Comparison of ENCODE assay signal across 9 cellular contexts in the genomic region with DNA sequence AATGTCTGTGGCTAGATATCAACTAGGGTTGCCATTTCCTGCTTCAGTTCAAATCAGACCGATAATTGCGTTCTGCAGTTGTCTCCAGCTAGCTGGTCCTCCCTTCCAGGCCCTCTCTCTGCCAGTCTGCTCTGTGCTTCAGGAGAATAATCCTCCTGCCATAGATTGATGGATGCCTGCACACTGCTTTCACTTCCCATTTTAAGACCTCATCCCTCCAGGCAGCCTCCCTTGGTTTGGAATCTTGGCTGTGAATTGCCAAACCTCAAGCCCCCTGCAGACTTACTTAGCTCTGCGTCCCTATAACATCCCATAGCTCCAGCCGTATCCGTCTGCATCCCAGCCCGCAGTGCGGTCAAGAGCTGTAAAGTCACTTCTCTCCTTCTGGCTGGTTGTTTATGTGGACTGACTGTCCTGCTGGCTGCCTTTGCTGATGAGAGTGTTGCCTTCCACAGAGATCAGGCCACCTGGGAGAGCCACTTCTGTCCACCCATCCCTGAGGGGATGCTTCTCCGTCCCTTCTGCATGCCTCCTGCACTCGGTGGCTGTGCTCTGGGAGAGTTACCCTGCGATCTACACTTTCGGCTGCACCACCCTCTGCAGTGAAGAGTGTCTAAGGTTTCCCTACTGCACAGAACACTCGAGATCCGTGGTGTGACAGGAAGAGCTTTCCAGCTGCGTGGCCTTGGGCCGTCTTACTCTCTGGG. TPM values are rescaled to one million over a fixed set of nuclear protein-coding genes. Genes with fewer than 3 reads are reported as not detected.
A peak's percentile ranks its signal among the peaks of the same experiment; 100 is the strongest.
DNase-seq lines count a peak whose midpoint lies in the region; ATAC-seq and TF ChIP-seq lines count a peak whose summit lies in the region.
"Had no signal": no experiment of that assay in that cellular context is flagged by ENCODE, and none has a peak within 500 bp of the region (broad histone marks: within the 10 kb centered on the region; RNA-seq: fewer than 3 reads in every experiment).

No MANE protein-coding gene starts in this region.

- H3K4me1 ChIP-seq in fibroblast of lung (ENCODE audit: control insufficient read depth, extremely low read depth, insufficient read depth, low read length), result peaks cover 39% of the 10 kb centered on the region
- peaks cover 22 to 98% (median 88%) of the 10 kb centered on the region in 6 donors for H3K4me1 ChIP-seq in spleen
- H3K4me1 ChIP-seq in HAP-1, result no peaks in the 10 kb centered on the region

- ATAC-seq in HG02642 (IDR thresholded peaks at IDR 0.05; ENCODE audit: poor library complexity, unreplicated experiment), result no peak

- H4K20me1 ChIP-seq in fibroblast of lung (ENCODE audit: control insufficient read depth, extremely low read depth, insufficient read depth, low read length), result no peaks in the 10 kb centered on the region

- no peaks in the 10 kb centered on the region for H3K79me2 ChIP-seq in fibroblast of lung (ENCODE audit: control insufficient read depth, insufficient read depth, low read length)

- peak overlapping the region; percentile 23 for H2AFZ ChIP-seq in fibroblast of lung (ENCODE audit: low read length)

- in situ Hi-C loops in HAP-1 (cut with MboI; ENCODE audit: low sequenced_read_pairs), result no loop called here

- H3K36me3 ChIP-seq in fibroblast of lung (ENCODE audit: control insufficient read depth, insufficient read depth, low read length) (no peaks in the 10 kb centered on the region), spleen (no peaks in the 10 kb centered on the region), HAP-1 (replicated peaks) (no peaks in the 10 kb centered on the region)

- H3K4me2 ChIP-seq in fibroblast of lung (ENCODE audit: extremely low read depth, insufficient read depth, low read length), result peak overlapping the region; percentile 73

- no peak overlapping the region for H3K9ac ChIP-seq in fibroblast of lung (ENCODE audit: insufficient read depth, low read length)

- H3K27me3 ChIP-seq in fibroblast of lung (ENCODE audit: control insufficient read depth, insufficient read depth, low read length), result no peaks in the 10 kb centered on the region
- H3K27me3 ChIP-seq in spleen (replicated peaks in 1 of 7), result no peaks in the 10 kb centered on the region
- no peaks in the 10 kb centered on the region for H3K27me3 ChIP-seq in HAP-1 (ENCODE audit: low read depth)

- H3K4me3 ChIP-seq in fibroblast of lung (replicated peaks in 1 of 4; ENCODE audit: control extremely low read depth in 1 of 4, insufficient read depth in 1 of 4, low read depth in 3 of 4, low read length in 4 of 4) (no peak overlapping the region), spleen (peak overlapping the region in 1 of 8 donors; percentile 15), HAP-1 (no peak overlapping the region)

- WGBS in spleen, 5 donors, result 75 to 88% (median 78%) methylated on average over 12 to 15 of the region's 15 CpGs

- peak; percentile 9 for DNase-seq in activated CD4-positive, alpha-beta T cell treated with anti-CD3 and anti-CD28 coated beads, Interleukin-2, amount 50 U/mL, for 1 hour
- DNase-seq in activated CD4-positive, alpha-beta T cell treated with anti-CD3 and anti-CD28 coated beads, Interleukin-2, amount 50 U/mL, for 48 hours, result no peak
- DNase-seq in RPMI8226 (peak; percentile 33), fibroblast of lung (ENCODE audit: low read depth in 2 of 2) (peak in 1 of 2 donors; percentile 45), spleen (no peak), HAP-1 (ENCODE audit: low spot score in 2 of 2) (no peak), activated gamma-delta T cell treated with Interleukin-2 at 50 U/mL for 16 hours (no peak)
- DNase-seq: NCI-H2107 had no signal

- intact Hi-C loops in spleen (cut with DNase I; ENCODE audit: low total_unique reads), result no loop called here

- H3K9me3 ChIP-seq in fibroblast of lung (ENCODE audit: control insufficient read depth, insufficient read depth, low read depth, low read length) (no peaks in the 10 kb centered on the region), spleen (no peaks in the 10 kb centered on the region), HAP-1 (no peaks in the 10 kb centered on the region)

- TF ChIP-seq CTCF in fibroblast of lung (conservative IDR thresholded peaks at IDR 0.05 in 1 of 2, IDR thresholded peaks at IDR 0.05 in 1 of 2; ENCODE audit: low read depth in 1 of 2, low read length in 2 of 2) (no peak), spleen (IDR thresholded peaks at IDR 0.05 in 8 of 11, conservative IDR thresholded peaks at IDR 0.05 in 3 of 11) (no peak)

- no peak for TF ChIP-seq POLR2A in spleen (IDR thresholded peaks at IDR 0.05)

- peak overlapping the region; percentile 95 for H3K27ac ChIP-seq in fibroblast of lung (ENCODE audit: insufficient read depth, low read length)
- H3K27ac ChIP-seq in spleen, result peak overlapping the region; percentile 62 to 90 (median 84)

RNA-seq across cellular contexts. Expression of a gene that starts 22.4 kb away (rescaled TPM):
- total RNA-seq in fibroblast of lung (39.0 and 96.1 TPM in 2 replicates), spleen (100 to 1,000 TPM in 5 of 7 donors, 10 to 100 TPM in 2; 65.0 to 211 (median 135) TPM)
- polyA plus RNA-seq in fibroblast of lung (105 and 140 TPM in 2 replicates), spleen (10 to 100 TPM; 18.8 to 26.6 (median 19.6) TPM)
- 81.6 and 107 TPM in 2 replicates for polyA plus RNA-seq in fibroblast of lung (2012)
- polyA minus RNA-seq in fibroblast of lung (ENCODE audit: low replicate concordance), result 181 and 546 TPM in 2 replicates

Comparison
In these comparisons a context has a peak if more than half of its experiments do, and no peak if none do; other contexts are left out.
1. DNase-seq: peak in activated CD4-positive, alpha-beta T cell treated with anti-CD3 and anti-CD28 coated beads, Interleukin-2, amount 50 U/mL, for 1 hour (single experiment) and RPMI8226 (single experiment); none in activated CD4-positive, alpha-beta T cell treated with anti-CD3 and anti-CD28 coated beads, Interleukin-2, amount 50 U/mL, for 48 hours (0 of 2), spleen (single experiment), HAP-1 (0 of 2) and activated gamma-delta T cell treated with Interleukin-2 at 50 U/mL for 16 hours (single experiment).